Comparison of ENCODE assay signal across 10 cellular contexts in the genomic region with DNA sequence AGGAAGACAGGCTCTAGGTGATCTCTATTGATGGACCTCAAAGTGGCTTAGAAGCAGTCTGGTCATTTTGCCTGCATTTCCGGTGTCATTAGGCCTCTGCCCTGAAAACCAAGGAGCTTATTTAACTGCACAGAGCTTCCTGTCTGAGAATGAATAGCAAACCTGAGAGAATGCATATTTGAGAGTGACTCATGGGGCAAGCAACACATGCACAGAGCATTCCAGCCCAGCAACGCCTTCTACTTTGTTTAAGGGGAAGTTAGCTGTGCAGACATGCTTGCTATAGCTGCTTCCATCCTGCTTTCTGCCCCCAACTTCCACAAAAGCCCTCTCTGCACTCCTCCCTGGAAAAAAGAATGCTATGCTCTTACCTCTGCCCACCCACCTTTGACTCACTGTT.
A peak's percentile ranks its signal among the peaks of the same experiment; 100 is the strongest.
DNase-seq lines count a peak whose midpoint lies in the region; ATAC-seq and TF ChIP-seq lines count a peak whose summit lies in the region.
"Had no signal": no experiment of that assay in that cellular context is flagged by ENCODE, and none has a peak within 500 bp of the region (broad histone marks: within the 10 kb centered on the region; RNA-seq: fewer than 3 reads in every experiment).

No MANE protein-coding gene starts in this region.

- CTCF ChIA-PET in activated CD8-positive, alpha-beta memory T cell treated with anti-CD3 and anti-CD28 coated beads, Interleukin-2, amount 10 ng/mL, durations not matched to agents 7 days and 5 days (lab: Charles Lee) = no interaction called here
- CTCF ChIA-PET in CD4-positive, alpha-beta T cell (lab: Charles Lee) = no interaction called here

- H3K27ac ChIP-seq in brain microvascular endothelial cell (no peak overlapping the region), colonic mucosa (no peak overlapping the region)
- H3K27ac ChIP-seq in CD4-positive, alpha-beta T cell (ENCODE audit: low read depth, low read length) = no peak overlapping the region

- TF ChIP-seq CTCF in brain microvascular endothelial cell (IDR thresholded peaks at IDR 0.05; ENCODE audit: low read depth, low read length, missing control alignments) (no peak), colonic mucosa (IDR thresholded peaks at IDR 0.05) (no peak)
- TF ChIP-seq CTCF in CD4-positive, alpha-beta T cell (IDR thresholded peaks at IDR 0.05) = no peak

- H3K27ac Mint-ChIP-seq in activated CD8-positive, alpha-beta memory T cell treated with anti-CD3 and anti-CD28 coated beads, Interleukin-2, amount 10 ng/mL, durations not matched to agents 7 days and 5 days = no peak overlapping the region
- no peak overlapping the region for H3K27ac Mint-ChIP-seq in CD4-positive, alpha-beta T cell
- H3K27ac Mint-ChIP-seq: naive B cell; T-helper 1 cell treated with Interleukin-12 subunit alpha and Interleukin-12 subunit beta and Interleukin-4 antibody, amounts not matched to agents 30 μg/mL and 1 μg/mL, for 36 hours had no signal

- ATAC-seq in GM19351 (IDR thresholded peaks at IDR 0.05; ENCODE audit: unreplicated experiment) = peak; percentile 89
- peak; percentile 73 for ATAC-seq in HG03342 (IDR thresholded peaks at IDR 0.05; ENCODE audit: unreplicated experiment)
- ATAC-seq in activated CD8-positive, alpha-beta memory T cell treated with anti-CD3 and anti-CD28 coated beads, Interleukin-2, amount 10 ng/mL, durations not matched to agents 7 days and 5 days = no peak
- no peak for ATAC-seq in CD4-positive, alpha-beta T cell (ENCODE audit: poor library complexity)

- DNase-seq in brain microvascular endothelial cell (peak; percentile 81), renal cortical epithelial cell (ENCODE audit: low read depth) (peak; percentile 96), colonic mucosa (no peak)
- DNase-seq in activated CD8-positive, alpha-beta memory T cell treated with anti-CD3 and anti-CD28 coated beads, Interleukin-2, amount 10 ng/mL, durations not matched to agents 7 days and 5 days = no peak
- no peak for DNase-seq in CD4-positive, alpha-beta T cell
- no peak for DNase-seq in activated CD8-positive, alpha-beta memory T cell treated with anti-CD3 and anti-CD28 coated beads, Interleukin-2, amount 50 U/mL, for 4 hours
- DNase-seq: naive B cell had no signal

- no peak overlapping the region for H3K4me3 Mint-ChIP-seq in activated CD8-positive, alpha-beta memory T cell treated with anti-CD3 and anti-CD28 coated beads, Interleukin-2, amount 10 ng/mL, durations not matched to agents 7 days and 5 days
- H3K4me3 Mint-ChIP-seq in CD4-positive, alpha-beta T cell = no peak overlapping the region
- H3K4me3 Mint-ChIP-seq: naive B cell; T-helper 1 cell treated with Interleukin-12 subunit alpha and Interleukin-12 subunit beta and Interleukin-4 antibody, amounts not matched to agents 30 μg/mL and 1 μg/mL, for 36 hours had no signal

- H3K27me3 ChIP-seq in brain microvascular endothelial cell (replicated peaks) (no peaks in the 10 kb centered on the region), colonic mucosa (no peaks in the 10 kb centered on the region)
- no peaks in the 10 kb centered on the region for H3K27me3 ChIP-seq in CD4-positive, alpha-beta T cell (ENCODE audit: control insufficient read depth, insufficient read depth, low read length)

- intact Hi-C loops in colonic mucosa (cut with DNase I) = no loop called here
- intact Hi-C loops in CD4-positive, alpha-beta T cell (cut with DNase I, micrococcal nuclease) = no loop called here

- H3K27me3 Mint-ChIP-seq in activated CD8-positive, alpha-beta memory T cell treated with anti-CD3 and anti-CD28 coated beads, Interleukin-2, amount 10 ng/mL, durations not matched to agents 7 days and 5 days = no peaks in the 10 kb centered on the region
- no peaks in the 10 kb centered on the region for H3K27me3 Mint-ChIP-seq in CD4-positive, alpha-beta T cell
- H3K27me3 Mint-ChIP-seq: naive B cell had no signal

- H3K9ac ChIP-seq in colonic mucosa (ENCODE audit: low read depth in 2 of 2, low read length in 2 of 2) = no peak overlapping the region

- in situ Hi-C loops in brain microvascular endothelial cell (cut with HindIII; ENCODE audit: low pct_ligation_motif_present, low sequenced_read_pairs) = no loop called here

- H3K9me3 ChIP-seq in colonic mucosa = no peaks in the 10 kb centered on the region
- no peaks in the 10 kb centered on the region for H3K9me3 ChIP-seq in CD4-positive, alpha-beta T cell (ENCODE audit: control insufficient read depth, low read length)

- no peaks in the 10 kb centered on the region for H3K36me3 ChIP-seq in brain microvascular endothelial cell (replicated peaks)
- no peaks in the 10 kb centered on the region for H3K36me3 ChIP-seq in colonic mucosa

- H3K36me3 Mint-ChIP-seq in activated CD8-positive, alpha-beta memory T cell treated with anti-CD3 and anti-CD28 coated beads, Interleukin-2, amount 10 ng/mL, durations not matched to agents 7 days and 5 days = no peaks in the 10 kb centered on the region
- H3K36me3 Mint-ChIP-seq in CD4-positive, alpha-beta T cell (ENCODE audit: low read depth) = no peaks in the 10 kb centered on the region
- H3K36me3 Mint-ChIP-seq: naive B cell had no signal

- POLR2A ChIA-PET in CD4-positive, alpha-beta T cell (lab: Charles Lee) = no interaction called here

- no peaks in the 10 kb centered on the region for H3K4me1 ChIP-seq in colonic mucosa

- no peaks in the 10 kb centered on the region for H3K4me1 Mint-ChIP-seq in activated CD8-positive, alpha-beta memory T cell treated with anti-CD3 and anti-CD28 coated beads, Interleukin-2, amount 10 ng/mL, durations not matched to agents 7 days and 5 days
- no peaks in the 10 kb centered on the region for H3K4me1 Mint-ChIP-seq in CD4-positive, alpha-beta T cell (ENCODE audit: low read depth)
- H3K4me1 Mint-ChIP-seq: naive B cell had no signal

- H3K9me3 Mint-ChIP-seq in activated CD8-positive, alpha-beta memory T cell treated with anti-CD3 and anti-CD28 coated beads, Interleukin-2, amount 10 ng/mL, durations not matched to agents 7 days and 5 days (ENCODE audit: low read depth) = no peaks in the 10 kb centered on the region
- no peaks in the 10 kb centered on the region for H3K9me3 Mint-ChIP-seq in CD4-positive, alpha-beta T cell
- H3K9me3 Mint-ChIP-seq: naive B cell; T-helper 1 cell treated with Interleukin-12 subunit alpha and Interleukin-12 subunit beta and Interleukin-4 antibody, amounts not matched to agents 30 μg/mL and 1 μg/mL, for 36 hours had no signal

- H3K4me3 ChIP-seq in brain microvascular endothelial cell (ENCODE audit: low read depth, low read length) = no peak overlapping the region
- no peak overlapping the region for H3K4me3 ChIP-seq in colonic mucosa

Comparison
In these comparisons a context has a peak if more than half of its experiments do, and no peak if none do; other contexts are left out.
1. ATAC-seq: peak in GM19351 (single experiment) and HG03342 (single experiment); none in activated CD8-positive, alpha-beta memory T cell treated with anti-CD3 and anti-CD28 coated beads, Interleukin-2, amount 10 ng/mL, durations not matched to agents 7 days and 5 days (single experiment) and CD4-positive, alpha-beta T cell (single experiment).
2. DNase-seq: peak in brain microvascular endothelial cell (single experiment) and renal cortical epithelial cell (single experiment); none in activated CD8-positive, alpha-beta memory T cell treated with anti-CD3 and anti-CD28 coated beads, Interleukin-2, amount 10 ng/mL, durations not matched to agents 7 days and 5 days (single experiment), colonic mucosa (single experiment), CD4-positive, alpha-beta T cell (0 of 10) and activated CD8-positive, alpha-beta memory T cell treated with anti-CD3 and anti-CD28 coated beads, Interleukin-2, amount 50 U/mL, for 4 hours (single experiment).